1 cellular context compared by ENCODE assay signal in the genomic region with DNA sequence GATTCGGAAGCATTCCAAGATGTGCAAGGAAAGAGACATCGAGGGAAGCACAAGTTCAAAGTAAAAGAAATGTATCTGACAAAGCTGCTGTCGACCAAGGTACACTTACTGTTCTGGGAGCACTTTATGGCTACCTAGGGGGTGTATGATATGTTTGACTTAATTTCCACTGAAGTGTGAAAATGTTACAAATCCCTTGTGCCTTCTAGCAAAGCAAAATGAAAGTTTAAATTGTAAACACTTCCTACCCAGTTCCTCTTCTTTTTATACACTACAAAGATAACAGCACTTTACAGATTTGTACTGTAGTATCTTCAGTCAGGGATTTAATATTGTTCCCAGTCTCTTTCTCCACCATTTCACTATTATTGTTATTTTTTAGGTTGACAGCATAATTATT.
TF ChIP-seq lines count a peak whose summit lies in the region.

No MANE protein-coding gene starts in this region.

TF ChIP-seq in GM12878, 131 proteins besides CTCF, POLR2A, EP300 and RAD21:
- TF ChIP-seq, protein P1, sequence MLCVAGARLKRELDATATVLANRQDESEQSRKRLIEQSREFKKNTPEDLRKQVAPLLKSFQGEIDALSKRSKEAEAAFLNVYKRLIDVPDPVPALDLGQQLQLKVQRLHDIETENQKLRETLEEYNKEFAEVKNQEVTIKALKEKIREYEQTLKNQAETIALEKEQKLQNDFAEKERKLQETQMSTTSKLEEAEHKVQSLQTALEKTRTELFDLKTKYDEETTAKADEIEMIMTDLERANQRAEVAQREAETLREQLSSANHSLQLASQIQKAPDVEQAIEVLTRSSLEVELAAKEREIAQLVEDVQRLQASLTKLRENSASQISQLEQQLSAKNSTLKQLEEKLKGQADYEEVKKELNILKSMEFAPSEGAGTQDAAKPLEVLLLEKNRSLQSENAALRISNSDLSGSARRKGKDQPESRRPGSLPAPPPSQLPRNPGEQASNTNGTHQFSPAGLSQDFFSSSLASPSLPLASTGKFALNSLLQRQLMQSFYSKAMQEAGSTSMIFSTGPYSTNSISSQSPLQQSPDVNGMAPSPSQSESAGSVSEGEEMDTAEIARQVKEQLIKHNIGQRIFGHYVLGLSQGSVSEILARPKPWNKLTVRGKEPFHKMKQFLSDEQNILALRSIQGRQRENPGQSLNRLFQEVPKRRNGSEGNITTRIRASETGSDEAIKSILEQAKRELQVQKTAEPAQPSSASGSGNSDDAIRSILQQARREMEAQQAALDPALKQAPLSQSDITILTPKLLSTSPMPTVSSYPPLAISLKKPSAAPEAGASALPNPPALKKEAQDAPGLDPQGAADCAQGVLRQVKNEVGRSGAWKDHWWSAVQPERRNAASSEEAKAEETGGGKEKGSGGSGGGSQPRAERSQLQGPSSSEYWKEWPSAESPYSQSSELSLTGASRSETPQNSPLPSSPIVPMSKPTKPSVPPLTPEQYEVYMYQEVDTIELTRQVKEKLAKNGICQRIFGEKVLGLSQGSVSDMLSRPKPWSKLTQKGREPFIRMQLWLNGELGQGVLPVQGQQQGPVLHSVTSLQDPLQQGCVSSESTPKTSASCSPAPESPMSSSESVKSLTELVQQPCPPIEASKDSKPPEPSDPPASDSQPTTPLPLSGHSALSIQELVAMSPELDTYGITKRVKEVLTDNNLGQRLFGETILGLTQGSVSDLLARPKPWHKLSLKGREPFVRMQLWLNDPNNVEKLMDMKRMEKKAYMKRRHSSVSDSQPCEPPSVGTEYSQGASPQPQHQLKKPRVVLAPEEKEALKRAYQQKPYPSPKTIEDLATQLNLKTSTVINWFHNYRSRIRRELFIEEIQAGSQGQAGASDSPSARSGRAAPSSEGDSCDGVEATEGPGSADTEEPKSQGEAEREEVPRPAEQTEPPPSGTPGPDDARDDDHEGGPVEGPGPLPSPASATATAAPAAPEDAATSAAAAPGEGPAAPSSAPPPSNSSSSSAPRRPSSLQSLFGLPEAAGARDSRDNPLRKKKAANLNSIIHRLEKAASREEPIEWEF (IDR thresholded peaks at IDR 0.05; ENCODE audit: insufficient replicate concordance, low read depth, low read length) = no peak
- TF ChIP-seq SPI1 (IDR thresholded peaks at IDR 0.05; ENCODE audit: borderline replicate concordance, insufficient read depth, low read depth, low read length) = peak; percentile 33; the same call in 1 of the 2 replicates
